ENCODE assay signal across 17 cellular contexts in genomic region chr12:25813843-25814242, GRCh38.
A peak's percentile ranks its signal among the peaks of the same experiment; 100 is the strongest.
DNase-seq lines count a peak whose midpoint lies in the region; ATAC-seq and TF ChIP-seq lines count a peak whose summit lies in the region.
"Had no signal": no experiment of that assay in that cellular context is flagged by ENCODE, and none has a peak within 500 bp of the region (broad histone marks: within the 10 kb centered on the region; RNA-seq: fewer than 3 reads in every experiment).

No MANE protein-coding gene starts in this region.

- H4K20me1 ChIP-seq in SK-N-SH (ENCODE audit: insufficient read depth) (no peaks in the 10 kb centered on the region), OCI-LY3 (ENCODE audit: insufficient read depth, low read length) (no peaks in the 10 kb centered on the region)
- H4K20me1 ChIP-seq: BLaER1 treated with 17β-estradiol and CSF1 and Interleukin-3, amounts not matched to agents 10 nM and 100 nM had no signal

- no peaks in the 10 kb centered on the region for H3F3A ChIP-seq in SK-N-SH (replicated peaks; ENCODE audit: insufficient read depth)

- no peak for DNase-seq in SK-N-SH
- no peak for DNase-seq in GM13977 (ENCODE audit: low spot score)
- DNase-seq in right lobe of liver, result no peak
- DNase-seq in iPS-NIHi11 (ENCODE audit: low spot score), result no peak
- DNase-seq: Caco-2; CD4-positive, CD25-positive, alpha-beta regulatory T cell; CD8-positive, alpha-beta memory T cell; DMS79 treated with DMSO at 0.1 percent for 48 hours; GF-D8; HCEC 1CT had no signal

- intact Hi-C loops in right lobe of liver (cut with DNase I), result no loop called here

- TF ChIP-seq CTCF in SK-N-SH (IDR thresholded peaks at IDR 0.05) (no peak), OCI-LY3 (IDR thresholded peaks at IDR 0.05; ENCODE audit: low read depth, low read length) (no peak), VCaP (conservative IDR thresholded peaks at IDR 0.05) (peak; percentile 73), GM13977 (IDR thresholded peaks at IDR 0.05; ENCODE audit: extremely low read depth, insufficient read depth, missing control alignments) (no peak), right lobe of liver (IDR thresholded peaks at IDR 0.05) (no peak)

- H3K9ac ChIP-seq in SK-N-SH (no peak overlapping the region), OCI-LY3 (ENCODE audit: low read length) (no peak overlapping the region)
- H3K9ac ChIP-seq: BLaER1 treated with 17β-estradiol and CSF1 and Interleukin-3, amounts not matched to agents 10 nM and 100 nM had no signal

- CTCF ChIA-PET in SK-N-SH (lab: Yijun Ruan, JAX), result no interaction called here

- no peaks in the 10 kb centered on the region for H3K36me3 ChIP-seq in SK-N-SH (replicated peaks in 1 of 2; ENCODE audit: control insufficient read depth in 1 of 2, insufficient read depth in 2 of 2, low read length in 1 of 2)
- peaks cover 9% of the 10 kb centered on the region for H3K36me3 ChIP-seq in OCI-LY3 (replicated peaks; ENCODE audit: low read depth, low read length)
- no peaks in the 10 kb centered on the region for H3K36me3 ChIP-seq in right lobe of liver
- H3K36me3 ChIP-seq: BLaER1 treated with 17β-estradiol and CSF1 and Interleukin-3, amounts not matched to agents 10 nM and 100 nM had no signal

- 87% methylated on average over 5 of the region's 5 CpGs for WGBS in SK-N-SH (ENCODE audit: low lambda C conversion rate)
- WGBS in right lobe of liver (ENCODE audit: insufficient coverage, low coverage, low lambda C conversion rate, missing lambda C conversion rate), result 92% methylated on average over 5 of the region's 5 CpGs

- 0 out of 2 replicates have a peak, but pooled peaks have one; percentile 10 for TF ChIP-seq RAD21 in SK-N-SH (IDR thresholded peaks at IDR 0.05; ENCODE audit: low read length)

- TF ChIP-seq EP300 in SK-N-SH (IDR thresholded peaks at IDR 0.05; ENCODE audit: borderline replicate concordance in 1 of 2, low read depth in 1 of 2, low read length in 1 of 2), result no peak

- 0 out of 2 replicates have a peak, but pooled peaks cover 4% of the 10 kb centered on the region for H3K9me3 ChIP-seq in SK-N-SH
- peaks cover 9% of the 10 kb centered on the region; the same call in 1 of the 2 replicates for H3K9me3 ChIP-seq in OCI-LY3 (ENCODE audit: insufficient read depth, low read length)
- H3K9me3 ChIP-seq in right lobe of liver, result no peaks in the 10 kb centered on the region

- POLR2A ChIA-PET in SK-N-SH (lab: Yijun Ruan, JAX), result no interaction called here

- H3K27me3 ChIP-seq in SK-N-SH (ENCODE audit: insufficient read depth) (no peaks in the 10 kb centered on the region), OCI-LY3 (ENCODE audit: low read depth, low read length) (no peaks in the 10 kb centered on the region), right lobe of liver (no peaks in the 10 kb centered on the region)
- H3K27me3 ChIP-seq: BLaER1 treated with 17β-estradiol and CSF1 and Interleukin-3, amounts not matched to agents 10 nM and 100 nM had no signal

- no peaks in the 10 kb centered on the region for H3K79me2 ChIP-seq in SK-N-SH (ENCODE audit: insufficient read depth)
- no peaks in the 10 kb centered on the region for H3K79me2 ChIP-seq in OCI-LY3 (ENCODE audit: low read length)

- no peaks in the 10 kb centered on the region for H3K9me2 ChIP-seq in SK-N-SH

- no peaks in the 10 kb centered on the region; a peak in 1 of 4 replicates for H3K4me1 ChIP-seq in SK-N-SH (ENCODE audit: control insufficient read depth in 1 of 2, insufficient read depth in 2 of 2, low read depth in 1 of 2, low read length in 1 of 2)
- peaks cover 47% of the 10 kb centered on the region for H3K4me1 ChIP-seq in OCI-LY3 (ENCODE audit: low read length)
- H3K4me1 ChIP-seq in right lobe of liver, result no peaks in the 10 kb centered on the region
- H3K4me1 ChIP-seq: Caco-2 had no signal

- in situ Hi-C loops in GM13977 (cut with MboI; ENCODE audit: low pct_unique_long_range_greater_than_20kb, low sequenced_read_pairs, unreplicated experiment), result no loop called here

- H3K4me3 ChIP-seq in SK-N-SH (ENCODE audit: low read depth in 2 of 2, low read length in 1 of 2) (no peak overlapping the region), OCI-LY3 (ENCODE audit: low read length) (no peak overlapping the region), right lobe of liver (no peak overlapping the region)
- H3K4me3 ChIP-seq: BLaER1 treated with 17β-estradiol and CSF1 and Interleukin-3, amounts not matched to agents 10 nM and 100 nM; GM12878; GM23338 had no signal

- H3K27ac ChIP-seq in SK-N-SH (ENCODE audit: low read depth in 2 of 2, low read length in 1 of 2), result no peak overlapping the region
- peak overlapping the region; percentile 99; the same call in 1 of the 2 replicates for H3K27ac ChIP-seq in OCI-LY3 (ENCODE audit: low read length)
- H3K27ac ChIP-seq in VCaP, result peak overlapping the region; percentile 81
- no peak overlapping the region for H3K27ac ChIP-seq in right lobe of liver
- H3K27ac ChIP-seq: BLaER1 treated with 17β-estradiol and CSF1 and Interleukin-3, amounts not matched to agents 10 nM and 100 nM had no signal

- H2AFZ ChIP-seq in SK-N-SH (ENCODE audit: low read depth) (no peak overlapping the region), OCI-LY3 (ENCODE audit: low read depth, low read length) (0 out of 2 replicates have a peak overlapping the region, but pooled peaks have one; percentile 4)
- H2AFZ ChIP-seq: GM23338 had no signal

- no peak overlapping the region for H3K4me2 ChIP-seq in SK-N-SH
- no peak overlapping the region for H3K4me2 ChIP-seq in OCI-LY3 (ENCODE audit: low read length)
- H3K4me2 ChIP-seq: BLaER1 treated with 17β-estradiol and CSF1 and Interleukin-3, amounts not matched to agents 10 nM and 100 nM; GM23338 had no signal

- ATAC-seq in SK-N-SH treated with all-trans-retinoic acid at 6 μM for 48 hours (no peak), right lobe of liver (no peak), GM18870 (IDR thresholded peaks at IDR 0.05; ENCODE audit: unreplicated experiment) (no peak)
- ATAC-seq: GM12878, GM23338 had no signal

- no peak for TF ChIP-seq POLR2A in right lobe of liver (IDR thresholded peaks at IDR 0.05)

TF ChIP-seq in SK-N-SH, 30 proteins besides CTCF, POLR2A, EP300 and RAD21:
- no peak for TF ChIP-seq POLR2AphosphoS5 (IDR thresholded peaks at IDR 0.05; ENCODE audit: low read depth, low read length)
- no peak for TF ChIP-seq YY1 (IDR thresholded peaks at IDR 0.05; ENCODE audit: low read depth)
- no peak for TF ChIP-seq TEAD4 (IDR thresholded peaks at IDR 0.05; ENCODE audit: borderline replicate concordance, insufficient read depth)
- TF ChIP-seq RCOR1 (IDR thresholded peaks at IDR 0.05; ENCODE audit: low read length), result no peak
- no peak for TF ChIP-seq FOSL2 (IDR thresholded peaks at IDR 0.05; ENCODE audit: borderline replicate concordance, low read depth)
- TF ChIP-seq JUND (IDR thresholded peaks at IDR 0.05), result no peak
- TF ChIP-seq TCF12 (IDR thresholded peaks at IDR 0.05), result no peak
- no peak for TF ChIP-seq RXRA (IDR thresholded peaks at IDR 0.05; ENCODE audit: borderline replicate concordance, low read depth)
- TF ChIP-seq MAX (IDR thresholded peaks at IDR 0.05; ENCODE audit: low read depth), result no peak
- no peak for TF ChIP-seq MEF2A (IDR thresholded peaks at IDR 0.05; ENCODE audit: borderline replicate concordance, low read depth)
- no peak for TF ChIP-seq GATA2 (CRISPR knock-in tag; IDR thresholded peaks at IDR 0.05)
- no peak for TF ChIP-seq ELF1 (IDR thresholded peaks at IDR 0.05)

TF ChIP-seq in SK-N-SH treated with all-trans-retinoic acid at 6 μM for 48 hours, 23 proteins besides CTCF, POLR2A, EP300 and RAD21 (continues in another document):
- TF ChIP-seq ESRRG (CRISPR knock-in tag; IDR thresholded peaks at IDR 0.05), result no peak
- no peak for TF ChIP-seq OSR1 (CRISPR knock-in tag; IDR thresholded peaks at IDR 0.05)
- TF ChIP-seq ISL1 (CRISPR knock-in tag; IDR thresholded peaks at IDR 0.05), result no peak
- TF ChIP-seq ZNF565 (CRISPR knock-in tag; conservative IDR thresholded peaks at IDR 0.05; ENCODE audit: low read depth), result no peak
- no peak for TF ChIP-seq SNAI2 (CRISPR knock-in tag; IDR thresholded peaks at IDR 0.05)
- TF ChIP-seq TSHZ2 (CRISPR knock-in tag; IDR thresholded peaks at IDR 0.05), result no peak
- no peak for TF ChIP-seq RARB (CRISPR knock-in tag; IDR thresholded peaks at IDR 0.05)
- no peak for TF ChIP-seq PPARA (CRISPR knock-in tag; IDR thresholded peaks at IDR 0.05; ENCODE audit: borderline replicate concordance)
- no peak for TF ChIP-seq CREB5 (CRISPR knock-in tag; IDR thresholded peaks at IDR 0.05; ENCODE audit: low read depth)
- TF ChIP-seq TCF4 (CRISPR knock-in tag; IDR thresholded peaks at IDR 0.05; ENCODE audit: borderline replicate concordance), result no peak
- TF ChIP-seq ZNF70 (CRISPR knock-in tag; IDR thresholded peaks at IDR 0.05), result no peak

Comparison
In these comparisons a context has a peak if more than half of its experiments do, and no peak if none do; other contexts are left out.
1. H3K27ac ChIP-seq: peak in OCI-LY3 (single experiment) and VCaP (single experiment); none in SK-N-SH (0 of 2) and right lobe of liver (0 of 3).